ENCODE assay signal across 8 cellular contexts in genomic region chr14:89915114-89915878, GRCh38. TPM values are rescaled to one million over a fixed set of nuclear protein-coding genes. Genes with fewer than 3 reads are reported as not detected.
DNase-seq lines count a peak whose midpoint lies in the region; ATAC-seq and TF ChIP-seq lines count a peak whose summit lies in the region.

No MANE protein-coding gene starts in this region.

- no peaks in the 10 kb centered on the region for H3K9me3 ChIP-seq in sigmoid colon

- no peak overlapping the region for H3K4me3 ChIP-seq in sigmoid colon

- peak overlapping the region in 1 of 4 donors; percentile 22 for H3K27ac ChIP-seq in sigmoid colon

- no peaks in the 10 kb centered on the region for H3K36me3 ChIP-seq in sigmoid colon

- peak; percentile 80 for TF ChIP-seq CTCF in GM12873 (IDR thresholded peaks at IDR 0.05; ENCODE audit: insufficient read depth, low read depth, low read length, missing control alignments)
- TF ChIP-seq CTCF in sigmoid colon (IDR thresholded peaks at IDR 0.05), result peak; percentile 79 to 93 (median 89)

- H3K4me1 Mint-ChIP-seq in activated naive CD8-positive, alpha-beta T cell treated with anti-CD3 and anti-CD28 coated beads, Interleukin-2, amount 50 U/mL, for 24 hours, result peaks cover 3% of the 10 kb centered on the region

- no peaks in the 10 kb centered on the region for H3K9me3 Mint-ChIP-seq in activated naive CD8-positive, alpha-beta T cell treated with anti-CD3 and anti-CD28 coated beads, Interleukin-2, amount 50 U/mL, for 24 hours

- no peak overlapping the region for H3K27ac Mint-ChIP-seq in activated naive CD8-positive, alpha-beta T cell treated with anti-CD3 and anti-CD28 coated beads, Interleukin-2, amount 50 U/mL, for 24 hours

- no peak overlapping the region for H3K4me3 Mint-ChIP-seq in activated naive CD8-positive, alpha-beta T cell treated with anti-CD3 and anti-CD28 coated beads, Interleukin-2, amount 50 U/mL, for 24 hours

- H3K27me3 Mint-ChIP-seq in activated naive CD8-positive, alpha-beta T cell treated with anti-CD3 and anti-CD28 coated beads, Interleukin-2, amount 50 U/mL, for 24 hours, result peaks cover 2% of the 10 kb centered on the region

- no peak for TF ChIP-seq EP300 in sigmoid colon (IDR thresholded peaks at IDR 0.05)

- no peak for TF ChIP-seq POLR2A in sigmoid colon (IDR thresholded peaks at IDR 0.05)

- 16 to 18% methylated on average over 6 of the region's 6 CpGs for WGBS in sigmoid colon, 2 donors

- no peaks in the 10 kb centered on the region for H3K36me3 Mint-ChIP-seq in activated naive CD8-positive, alpha-beta T cell treated with anti-CD3 and anti-CD28 coated beads, Interleukin-2, amount 50 U/mL, for 24 hours (ENCODE audit: low read depth)

- peaks cover 0 to 39% (median 33%) of the 10 kb centered on the region in 4 donors for H3K4me1 ChIP-seq in sigmoid colon

- intact Hi-C loops in left cardiac atrium (cut with DNase I) (loop anchor here (5.0 to 10.0 kb wide), 4 partner anchors 490 to 1250 kb away; no protein-coding TSS in a partner anchor), sigmoid colon (cut with DNase I) (loop anchor here (1.0 to 10.0 kb wide), 4 partner anchors 300 to 888 kb away; no protein-coding TSS in a partner anchor)

- no peak for ATAC-seq in activated naive CD8-positive, alpha-beta T cell treated with anti-CD3 and anti-CD28 coated beads, Interleukin-2, amount 50 U/mL, for 24 hours
- peak in 1 of 2 donors; percentile 21 for ATAC-seq in left cardiac atrium
- no peak for ATAC-seq in HG02884 (IDR thresholded peaks at IDR 0.05; ENCODE audit: unreplicated experiment)
- ATAC-seq in GM18502 (IDR thresholded peaks at IDR 0.05; ENCODE audit: poor library complexity, unreplicated experiment), result no peak

- DNase-seq in NCI-H1092 treated with DMSO at 0.1 percent for 48 hours (lab: John Stamatoyannopoulos, UW) (peak; percentile 49), SW 1271 (lab: John Stamatoyannopoulos, UW) (peak; percentile 19 to 71), left cardiac atrium (peak; percentile 34), sigmoid colon (peak; percentile 72)
- DNase-seq in activated naive CD8-positive, alpha-beta T cell treated with anti-CD3 and anti-CD28 coated beads, Interleukin-2, amount 50 U/mL, for 24 hours, result peak; percentile 60

- no peaks in the 10 kb centered on the region for H3K27me3 ChIP-seq in sigmoid colon

RNA-seq across cellular contexts. Expression of gene EFCAB11, which starts 39.2 kb away (rescaled TPM):
- total RNA-seq in left cardiac atrium (1 to 10 TPM; 2.8 to 3.8 TPM), sigmoid colon (1 to 10 TPM; 7.8 to 8.9 (median 8.8) TPM)
- polyA plus RNA-seq in sigmoid colon, result 1 to 10 TPM; 7.2 to 9.0 (median 8.3) TPM

RNA-seq across cellular contexts. Expression of gene TDP1, which starts 40.4 kb away (rescaled TPM):
- total RNA-seq in left cardiac atrium (1 to 10 TPM; 4.9 to 6.3 TPM), sigmoid colon (1 to 10 TPM; 6.4 to 8.3 (median 7.5) TPM)
- polyA plus RNA-seq in sigmoid colon, result 10 to 100 TPM in 1 of 3 donors, 1 to 10 TPM in 2; 6.0 to 11.7 (median 6.2) TPM
